21 cellular contexts compared by ENCODE assay signal in genomic region chr3:191262650-191263049, GRCh38.
DNase-seq lines count a peak whose midpoint lies in the region; ATAC-seq, FAIRE-seq and TF ChIP-seq lines count a peak whose summit lies in the region.
"Had no signal": no experiment of that assay in that cellular context is flagged by ENCODE, and none has a peak within 500 bp of the region (broad histone marks: within the 10 kb centered on the region; RNA-seq: fewer than 3 reads in every experiment).

No MANE protein-coding gene starts in this region.

- no peak overlapping the region for H3K27ac ChIP-seq in SK-N-SH (ENCODE audit: low read depth in 2 of 2, low read length in 1 of 2)
- H3K27ac ChIP-seq: 22Rv1, C4-2B, left lung, VCaP had no signal

- ATAC-seq in SK-N-SH treated with all-trans-retinoic acid at 6 μM for 48 hours (no peak), GM21717 (IDR thresholded peaks at IDR 0.05; ENCODE audit: unreplicated experiment) (peak; percentile 40), HG03342 (IDR thresholded peaks at IDR 0.05; ENCODE audit: unreplicated experiment) (peak; percentile 60), Right ventricle myocardium superior (ENCODE audit: poor library complexity) (no peak)
- ATAC-seq in stimulated activated memory B cell treated with anti-CD40 and anti-IgM and Interleukin-4, amounts not matched to agents 10 μg/mL and 1 μg/mL and 100 μg/mL, for 72 hours: peak; percentile 42
- ATAC-seq: left lung, Panc1 had no signal

- peaks cover 52% of the 10 kb centered on the region for H3K4me1 Mint-ChIP-seq in stimulated activated memory B cell treated with anti-CD40 and anti-IgM and Interleukin-4, amounts not matched to agents 10 μg/mL and 1 μg/mL and 100 μg/mL, for 72 hours

- no peaks in the 10 kb centered on the region for H3K79me2 ChIP-seq in SK-N-SH (ENCODE audit: insufficient read depth)

- H3K9me3 Mint-ChIP-seq in stimulated activated memory B cell treated with anti-CD40 and anti-IgM and Interleukin-4, amounts not matched to agents 10 μg/mL and 1 μg/mL and 100 μg/mL, for 72 hours: no peaks in the 10 kb centered on the region

- TF ChIP-seq RAD21 in SK-N-SH (IDR thresholded peaks at IDR 0.05; ENCODE audit: low read length): no peak

- peak overlapping the region; percentile 49 for H3K27ac Mint-ChIP-seq in stimulated activated memory B cell treated with anti-CD40 and anti-IgM and Interleukin-4, amounts not matched to agents 10 μg/mL and 1 μg/mL and 100 μg/mL, for 72 hours

- no peaks in the 10 kb centered on the region for H3K27me3 ChIP-seq in SK-N-SH (ENCODE audit: insufficient read depth)
- H3K27me3 ChIP-seq: left lung, ovary had no signal

- peaks cover 11% of the 10 kb centered on the region for H3K36me3 Mint-ChIP-seq in stimulated activated memory B cell treated with anti-CD40 and anti-IgM and Interleukin-4, amounts not matched to agents 10 μg/mL and 1 μg/mL and 100 μg/mL, for 72 hours

- H3K27me3 Mint-ChIP-seq in stimulated activated memory B cell treated with anti-CD40 and anti-IgM and Interleukin-4, amounts not matched to agents 10 μg/mL and 1 μg/mL and 100 μg/mL, for 72 hours: no peaks in the 10 kb centered on the region

- H3K9me2 ChIP-seq in SK-N-SH: no peaks in the 10 kb centered on the region

- POLR2A ChIA-PET in SK-N-SH (lab: Yijun Ruan, JAX): no interaction called here

- peak overlapping the region; percentile 62; the same call in 1 of the 2 replicates for H3K4me2 ChIP-seq in SK-N-SH

- no peaks in the 10 kb centered on the region for H3K4me1 ChIP-seq in SK-N-SH (ENCODE audit: control insufficient read depth in 1 of 2, insufficient read depth in 2 of 2, low read depth in 1 of 2, low read length in 1 of 2)
- H3K4me1 ChIP-seq: left lung had no signal

- no peak overlapping the region for H3K4me3 ChIP-seq in SK-N-SH (ENCODE audit: low read depth in 2 of 2, low read length in 1 of 2)
- no peak overlapping the region for H3K4me3 ChIP-seq in foreskin fibroblast (ENCODE audit: low read depth in 1 of 2, low read length in 2 of 2)
- H3K4me3 ChIP-seq: HAP-1, left lung, ovary had no signal

- CTCF ChIA-PET in SK-N-SH (lab: Yijun Ruan, JAX): no interaction called here

- H3K36me3 ChIP-seq in SK-N-SH (replicated peaks in 1 of 2; ENCODE audit: control insufficient read depth in 1 of 2, insufficient read depth in 2 of 2, low read length in 1 of 2): no peaks in the 10 kb centered on the region
- H3K36me3 ChIP-seq: HAP-1, left lung, ovary had no signal

- DNase-seq in SK-N-SH: no peak
- DNase-seq in frontal cortex (ENCODE audit: low spot score in 2 of 2): no peak
- no peak for DNase-seq in foreskin fibroblast
- no peak for DNase-seq in Right ventricle myocardium superior
- DNase-seq: amygdala, cerebellar nuclear complex, DMS153, left lung, NCI-H510A, ovary, trophoblast cell had no signal

- TF ChIP-seq CTCF in SK-N-SH (IDR thresholded peaks at IDR 0.05) (no peak), foreskin fibroblast (IDR thresholded peaks at IDR 0.05; ENCODE audit: low read depth, low read length) (no peak)

- H3K9ac ChIP-seq in SK-N-SH: no peak overlapping the region

- intact Hi-C loops in Right ventricle myocardium superior (cut with DNase I): no loop called here

- no peaks in the 10 kb centered on the region for H4K20me1 ChIP-seq in SK-N-SH (ENCODE audit: insufficient read depth)

- no peak for FAIRE-seq in frontal cortex (lab: Jason Lieb, UNC)
- FAIRE-seq: endometrium had no signal

- no peak overlapping the region for H3K4me3 Mint-ChIP-seq in stimulated activated memory B cell treated with anti-CD40 and anti-IgM and Interleukin-4, amounts not matched to agents 10 μg/mL and 1 μg/mL and 100 μg/mL, for 72 hours

- 5% methylated on average over 1 of the region's 1 CpG for WGBS in SK-N-SH (ENCODE audit: low lambda C conversion rate)

- H3K9me3 ChIP-seq in SK-N-SH: no peaks in the 10 kb centered on the region
- H3K9me3 ChIP-seq: HAP-1, left lung, ovary had no signal

- H3F3A ChIP-seq in SK-N-SH (replicated peaks; ENCODE audit: insufficient read depth): no peaks in the 10 kb centered on the region

- no peak for TF ChIP-seq EP300 in SK-N-SH (IDR thresholded peaks at IDR 0.05; ENCODE audit: borderline replicate concordance in 1 of 2, low read depth in 1 of 2, low read length in 1 of 2)

- H2AFZ ChIP-seq in SK-N-SH (ENCODE audit: low read depth): peak overlapping the region; percentile 57

TF ChIP-seq in SK-N-SH, 30 proteins besides CTCF, POLR2A, EP300 and RAD21 (continues in another document):
- TF ChIP-seq REST (IDR thresholded peaks at IDR 0.05; ENCODE audit: low read depth, low read length): no peak
- no peak for TF ChIP-seq YY1 (IDR thresholded peaks at IDR 0.05; ENCODE audit: low read depth)
- TF ChIP-seq CHD2 (IDR thresholded peaks at IDR 0.05; ENCODE audit: low read length, partially characterized antibody): no peak
- TF ChIP-seq USF2 (IDR thresholded peaks at IDR 0.05; ENCODE audit: borderline replicate concordance, low read depth, low read length): no peak
- TF ChIP-seq RXRA (IDR thresholded peaks at IDR 0.05; ENCODE audit: borderline replicate concordance, low read depth): no peak

TF ChIP-seq in SK-N-SH treated with all-trans-retinoic acid at 6 μM for 48 hours, 23 proteins besides CTCF, POLR2A, EP300 and RAD21:
- TF ChIP-seq RARB (CRISPR knock-in tag; IDR thresholded peaks at IDR 0.05) (no peak), TCF4 (CRISPR knock-in tag; IDR thresholded peaks at IDR 0.05; ENCODE audit: borderline replicate concordance) (no peak), CSDC2 (CRISPR knock-in tag; IDR thresholded peaks at IDR 0.05) (no peak), PPARA (CRISPR knock-in tag; IDR thresholded peaks at IDR 0.05; ENCODE audit: borderline replicate concordance) (no peak), ZC3H10 (CRISPR knock-in tag; IDR thresholded peaks at IDR 0.05) (no peak), TSHZ2 (CRISPR knock-in tag; IDR thresholded peaks at IDR 0.05) (no peak), SNAI2 (CRISPR knock-in tag; IDR thresholded peaks at IDR 0.05) (no peak)

Comparison
In these comparisons a context has a peak if more than half of its experiments do, and no peak if none do; other contexts are left out.
1. ATAC-seq: peak in GM21717 (single experiment), HG03342 (single experiment) and stimulated activated memory B cell treated with anti-CD40 and anti-IgM and Interleukin-4, amounts not matched to agents 10 μg/mL and 1 μg/mL and 100 μg/mL, for 72 hours (single experiment); none in SK-N-SH treated with all-trans-retinoic acid at 6 μM for 48 hours (single experiment) and Right ventricle myocardium superior (single experiment).